Comparison of ENCODE assay signal across 1 cellular context in the genomic region with DNA sequence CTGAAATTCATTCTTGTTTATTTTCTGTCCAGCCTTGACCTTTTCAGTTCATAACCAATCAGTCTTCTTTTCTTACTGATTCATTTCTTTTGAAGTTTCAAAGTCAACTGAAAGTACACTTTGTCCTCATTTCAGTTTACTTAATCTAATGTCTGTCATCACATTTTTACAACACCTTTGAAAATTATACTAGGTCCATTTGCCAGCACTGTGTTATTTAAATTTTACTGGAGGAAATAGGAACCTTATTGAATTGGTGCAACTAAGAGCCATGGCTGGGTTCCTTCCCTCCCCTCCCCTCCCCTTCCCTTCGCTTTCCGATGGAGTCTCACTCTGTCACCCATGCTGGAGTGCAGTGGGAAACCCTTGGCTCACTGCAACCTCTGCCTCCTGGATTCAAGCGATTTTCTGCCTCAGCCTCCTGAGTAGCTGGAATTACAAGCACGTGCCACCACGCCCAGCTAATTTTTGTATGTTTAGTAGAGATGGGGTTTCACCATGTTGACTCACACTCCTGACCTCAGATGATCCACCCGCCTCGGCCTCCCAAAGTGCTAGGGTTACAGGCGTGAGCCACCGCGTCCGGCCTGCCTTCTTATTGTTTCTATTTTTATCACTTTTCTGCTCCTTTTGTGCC.
TF ChIP-seq lines count a peak whose summit lies in the region.

No MANE protein-coding gene starts in this region.

TF ChIP-seq in IMR-90, 13 proteins besides CTCF, POLR2A, EP300 and RAD21:
- TF ChIP-seq RFX5 (IDR thresholded peaks at IDR 0.05; ENCODE audit: low read depth, low read length) (no peak), MXI1 (IDR thresholded peaks at IDR 0.05; ENCODE audit: borderline replicate concordance, low read depth, low read length) (no peak), BHLHE40 (IDR thresholded peaks at IDR 0.05; ENCODE audit: low read depth, low read length) (peak; percentile 88)
- TF ChIP-seq, protein P1, sequence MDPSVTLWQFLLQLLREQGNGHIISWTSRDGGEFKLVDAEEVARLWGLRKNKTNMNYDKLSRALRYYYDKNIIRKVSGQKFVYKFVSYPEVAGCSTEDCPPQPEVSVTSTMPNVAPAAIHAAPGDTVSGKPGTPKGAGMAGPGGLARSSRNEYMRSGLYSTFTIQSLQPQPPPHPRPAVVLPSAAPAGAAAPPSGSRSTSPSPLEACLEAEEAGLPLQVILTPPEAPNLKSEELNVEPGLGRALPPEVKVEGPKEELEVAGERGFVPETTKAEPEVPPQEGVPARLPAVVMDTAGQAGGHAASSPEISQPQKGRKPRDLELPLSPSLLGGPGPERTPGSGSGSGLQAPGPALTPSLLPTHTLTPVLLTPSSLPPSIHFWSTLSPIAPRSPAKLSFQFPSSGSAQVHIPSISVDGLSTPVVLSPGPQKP (IDR thresholded peaks at IDR 0.05; ENCODE audit: borderline replicate concordance, low read depth, low read length) = no peak
